ENCODE assay signal across 18 cellular contexts in the genomic region with DNA sequence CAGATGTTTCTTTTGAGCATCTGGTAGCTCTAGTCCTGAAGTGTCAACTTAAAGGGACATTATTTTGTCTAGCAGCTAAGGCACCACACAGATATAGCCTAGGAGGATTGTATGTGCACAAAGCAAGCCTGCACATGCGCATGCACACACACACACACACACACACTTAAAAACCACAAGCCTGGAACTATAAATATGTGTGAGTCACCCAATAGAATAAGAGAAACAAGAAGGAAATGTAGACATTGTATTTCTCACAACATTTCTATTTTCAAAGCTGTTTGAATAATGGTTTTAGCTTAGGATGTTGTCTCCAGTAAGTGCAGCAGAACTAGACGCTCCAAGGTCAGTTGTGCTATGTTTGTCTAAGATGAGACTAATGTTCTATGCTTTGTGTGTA.
DNase-seq lines count a peak whose midpoint lies in the region; ATAC-seq lines count a peak whose summit lies in the region.
"Had no signal": no experiment of that assay in that cellular context is flagged by ENCODE, and none has a peak within 500 bp of the region (broad histone marks: within the 10 kb centered on the region; RNA-seq: fewer than 3 reads in every experiment).

No MANE protein-coding gene starts in this region.

- H3K18ac ChIP-seq in mesenchymal stem cell (ENCODE audit: low read depth in 1 of 2, low read length in 2 of 2): no peak overlapping the region

- H3K79me1 ChIP-seq in mesenchymal stem cell (replicated peaks; ENCODE audit: low read length, poor library complexity, severe bottlenecking): no peaks in the 10 kb centered on the region

- H3K4me1 ChIP-seq in mesenchymal stem cell (ENCODE audit: control insufficient read depth, insufficient read depth, low read depth, low read length): peaks cover 2% of the 10 kb centered on the region
- H3K4me1 ChIP-seq: heart left ventricle, pancreas had no signal

- ATAC-seq in HG02885 (IDR thresholded peaks at IDR 0.05; ENCODE audit: poor library complexity, unreplicated experiment) (no peak), GM19035 (IDR thresholded peaks at IDR 0.05; ENCODE audit: unreplicated experiment) (no peak)
- ATAC-seq: GM12878, heart left ventricle had no signal

- no peak overlapping the region for H2AK5ac ChIP-seq in mesenchymal stem cell (ENCODE audit: low read length, severe bottlenecking)

- H2BK120ac ChIP-seq in mesenchymal stem cell (ENCODE audit: low read depth, low read length): no peak overlapping the region

- H2BK5ac ChIP-seq in mesenchymal stem cell (ENCODE audit: low read depth, low read length, poor library complexity, severe bottlenecking): no peak overlapping the region

- no peaks in the 10 kb centered on the region for H3K36me3 ChIP-seq in mesenchymal stem cell (ENCODE audit: control insufficient read depth in 1 of 2, insufficient read depth in 2 of 2, low read depth in 1 of 2, low read length in 2 of 2)
- H3K36me3 ChIP-seq: heart left ventricle, pancreas had no signal

- H2BK15ac ChIP-seq in mesenchymal stem cell (ENCODE audit: low read depth, poor library complexity, severe bottlenecking): no peak overlapping the region

- H3K9ac ChIP-seq in mesenchymal stem cell (ENCODE audit: low read length): no peak overlapping the region

- H3K23ac ChIP-seq in mesenchymal stem cell (ENCODE audit: low read length in 2 of 2): no peak overlapping the region

- WGBS in mesenchymal stem cell: 12% methylated on average over 1 of the region's 2 CpGs

- H4K8ac ChIP-seq in mesenchymal stem cell (ENCODE audit: low read length): no peak overlapping the region

- H2BK12ac ChIP-seq in mesenchymal stem cell (ENCODE audit: low read length in 2 of 2): no peak overlapping the region

- no peak overlapping the region for H3K14ac ChIP-seq in mesenchymal stem cell (ENCODE audit: low read length in 2 of 2)

- H3K4me2 ChIP-seq in mesenchymal stem cell (ENCODE audit: low read length, poor library complexity, severe bottlenecking): no peak overlapping the region

- no peak overlapping the region for H3K4ac ChIP-seq in mesenchymal stem cell (ENCODE audit: low read depth in 1 of 2, low read length in 2 of 2)

- no peak overlapping the region for H2AFZ ChIP-seq in mesenchymal stem cell (ENCODE audit: low read depth, low read length)

- no peaks in the 10 kb centered on the region for H3K9me3 ChIP-seq in mesenchymal stem cell (ENCODE audit: control insufficient read depth, low read length)
- H3K9me3 ChIP-seq: heart left ventricle, pancreas had no signal

- no peak overlapping the region for H4K91ac ChIP-seq in mesenchymal stem cell (ENCODE audit: low read length)

- no peaks in the 10 kb centered on the region for H3K27me3 ChIP-seq in mesenchymal stem cell (ENCODE audit: control insufficient read depth in 1 of 2, insufficient read depth in 1 of 2, low read length in 2 of 2)
- H3K27me3 ChIP-seq: heart left ventricle, pancreas had no signal

- DNase-seq in EL (peak; percentile 72), NCI-H1930 (lab: John Stamatoyannopoulos, UW) (peak; percentile 62 to 66), astrocyte of the hippocampus (ENCODE audit: low read depth, low spot score) (peak; percentile 68), mesenchymal stem cell (peak; percentile 91), CD1c-positive myeloid dendritic cell (ENCODE audit: extremely low spot score) (no peak), SKM-1 (lab: John Stamatoyannopoulos, UW; ENCODE audit: unreplicated experiment) (no peak)
- DNase-seq: activated gamma-delta T cell; Calu3; H9; heart left ventricle; NCI-H524 treated with DMSO at 0.1 percent for 48 hours; pancreas; stimulated activated CD4-positive, alpha-beta T cell treated with anti-CD3 and anti-CD28 coated beads, Interleukin-4, amount 100 ng/mL, for 24 hours; SW 1271 had no signal

- no peak overlapping the region for H3K4me3 ChIP-seq in mesenchymal stem cell (ENCODE audit: insufficient read depth in 1 of 2, low read depth in 1 of 2, low read length in 2 of 2)
- H3K4me3 ChIP-seq: coronary artery, GM12878, heart left ventricle, pancreas had no signal

- H3K27ac ChIP-seq in mesenchymal stem cell (ENCODE audit: low read length, poor library complexity, severe bottlenecking): no peak overlapping the region
- H3K27ac ChIP-seq: coronary artery, heart left ventricle, pancreas had no signal

Comparison
In these comparisons a context has a peak if more than half of its experiments do, and no peak if none do; other contexts are left out.
1. DNase-seq: peak in EL (single experiment), NCI-H1930 (2 of 2), astrocyte of the hippocampus (single experiment) and mesenchymal stem cell (single experiment); none in CD1c-positive myeloid dendritic cell (single experiment) and SKM-1 (single experiment).